In the genomic region with DNA sequence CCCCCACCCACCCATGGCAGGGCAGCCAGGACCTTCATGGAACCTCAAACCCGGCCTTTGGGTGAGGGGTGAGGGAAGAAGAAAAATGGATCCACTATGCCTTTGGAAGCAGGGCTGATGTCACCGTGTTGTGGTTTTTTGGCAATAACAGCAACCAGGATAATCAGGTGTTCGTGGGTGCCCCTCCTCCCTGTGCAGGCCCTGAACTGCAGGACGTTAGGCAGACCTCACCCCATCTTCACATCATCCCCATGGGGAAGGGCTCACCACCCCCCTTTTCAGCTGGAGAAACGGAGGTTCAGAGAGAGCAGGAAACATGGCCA, we compare ENCODE assay signal across 13 cellular contexts. TPM values are rescaled to one million over a fixed set of nuclear protein-coding genes. Genes with fewer than 3 reads are reported as not detected.
DNase-seq lines count a peak whose midpoint lies in the region; ATAC-seq and TF ChIP-seq lines count a peak whose summit lies in the region.
"Had no signal": no experiment of that assay in that cellular context is flagged by ENCODE, and none has a peak within 500 bp of the region (broad histone marks: within the 10 kb centered on the region; RNA-seq: fewer than 3 reads in every experiment).

No MANE protein-coding gene starts in this region.

- H2AFZ ChIP-seq in parathyroid adenoma: no peak overlapping the region

- DNase-seq in heart right ventricle: no peak
- no peak for DNase-seq in Right ventricle myocardium superior
- no peak for DNase-seq in esophagus squamous epithelium (lab: John Stamatoyannopoulos, UW)
- DNase-seq in effector CD4-positive, alpha-beta T cell: no peak
- no peak for DNase-seq in stimulated activated CD4-positive, alpha-beta T cell treated with anti-CD3 and anti-CD28 coated beads, Interleukin-15, amount 100 ng/mL, for 24 hours
- DNase-seq: activated CD4-positive, alpha-beta T cell treated with anti-CD3 and anti-CD28 coated beads, Interleukin-2, amount 50 U/mL, for 1 hour; CD8-positive, alpha-beta memory T cell; GF-D8; NCI-H524 treated with DMSO at 0.1 percent for 48 hours had no signal

- no peak for TF ChIP-seq POLR2A in esophagus squamous epithelium (IDR thresholded peaks at IDR 0.05)

- ATAC-seq in heart right ventricle (no peak), Right ventricle myocardium superior (ENCODE audit: poor library complexity) (no peak), HG03159 (IDR thresholded peaks at IDR 0.05; ENCODE audit: unreplicated experiment) (no peak), GM18870 (IDR thresholded peaks at IDR 0.05; ENCODE audit: unreplicated experiment) (no peak)

- H3K9me3 ChIP-seq in heart right ventricle (no peaks in the 10 kb centered on the region), esophagus squamous epithelium (no peaks in the 10 kb centered on the region), parathyroid adenoma (ENCODE audit: control insufficient read depth, low read length) (no peaks in the 10 kb centered on the region)

- intact Hi-C loops in heart right ventricle (cut with DNase I) (loop anchor here in 7 of 10 donors (2.0 to 5.0 kb wide), 5 partner anchors 36 to 59 kb away; a partner anchor contains a TSS), Right ventricle myocardium superior (cut with DNase I) (loop anchor here (5.0 kb wide), 1 partner anchor 56 kb away; no protein-coding TSS in a partner anchor), esophagus squamous epithelium (cut with DNase I) (no loop called here)

- no peak overlapping the region for H3K9ac ChIP-seq in parathyroid adenoma

- H3K4me2 ChIP-seq in parathyroid adenoma (ENCODE audit: low read length): no peak overlapping the region

- H3K79me2 ChIP-seq in parathyroid adenoma: no peaks in the 10 kb centered on the region

- H3K36me3 ChIP-seq in heart right ventricle (peaks cover 0 to 15% (median 0%) of the 10 kb centered on the region in 9 donors), esophagus squamous epithelium (peaks cover 0 to 9% (median 0%) of the 10 kb centered on the region in 3 donors), parathyroid adenoma (ENCODE audit: control insufficient read depth, insufficient read depth, low read length) (no peaks in the 10 kb centered on the region)

- H3K27ac ChIP-seq in heart right ventricle (peak overlapping the region in 8 of 10 donors; percentile 57 to 85 (median 70)), esophagus squamous epithelium (peak overlapping the region in 3 of 4 donors; percentile 68 to 69 (median 68)), parathyroid adenoma (no peak overlapping the region)

- H3K27me3 ChIP-seq in heart right ventricle (no peaks in the 10 kb centered on the region), esophagus squamous epithelium (no peaks in the 10 kb centered on the region), parathyroid adenoma (ENCODE audit: control insufficient read depth, insufficient read depth, low read length) (no peaks in the 10 kb centered on the region)

- peak in 1 of 9 donors; percentile 35 for TF ChIP-seq CTCF in heart right ventricle (IDR thresholded peaks at IDR 0.05)
- TF ChIP-seq CTCF in esophagus squamous epithelium (IDR thresholded peaks at IDR 0.05): no peak
- TF ChIP-seq CTCF in parathyroid adenoma (IDR thresholded peaks at IDR 0.05): peak; percentile 38

- whole genome bisulfite sequencing in heart right ventricle, 2 donors: 39 to 60% methylated on average over 5 of the region's 5 CpGs
- WGBS in esophagus squamous epithelium, 2 donors: 19% methylated on average over 3 of the region's 5 CpGs; no CpG with 5 or more reads in 1 of the 2 donors

- H3K4me1 ChIP-seq in heart right ventricle: peaks cover 15 to 40% (median 28%) of the 10 kb centered on the region in 9 donors
- H3K4me1 ChIP-seq in esophagus squamous epithelium: peaks cover 11 to 32% (median 26%) of the 10 kb centered on the region in 3 donors
- no peaks in the 10 kb centered on the region for H3K4me1 ChIP-seq in parathyroid adenoma

- H3K4me3 ChIP-seq in heart right ventricle (peak overlapping the region in 1 of 10 donors; percentile 28), esophagus squamous epithelium (no peak overlapping the region), parathyroid adenoma (ENCODE audit: low read depth, low read length) (no peak overlapping the region)

RNA-seq across cellular contexts. Expression of a gene that starts 3.6 kb away (rescaled TPM):
- total RNA-seq in heart right ventricle (1 to 10 TPM in 1 of 10 donors, under 1 TPM in 6, not detected in 3; 0.14 to 1.2 (median 0.29) TPM), Right ventricle myocardium superior (0.54 TPM), esophagus squamous epithelium (under 1 TPM in 1 of 4 donors, not detected in 3; 0.19 TPM)
- polyA plus RNA-seq in heart right ventricle: under 1 TPM; 0.45 to 0.80 TPM
- total RNA-seq: H9 had no signal

RNA-seq across cellular contexts. Expression of a gene that starts 41.0 kb away (rescaled TPM):
- total RNA-seq in heart right ventricle (10 to 100 TPM in 9 of 10 donors, 1 to 10 TPM in 1; 9.9 to 23.9 (median 14.1) TPM), Right ventricle myocardium superior (11.9 TPM), esophagus squamous epithelium (10 to 100 TPM; 27.2 to 37.3 (median 29.9) TPM)
- polyA plus RNA-seq in heart right ventricle: 10 to 100 TPM; 13.7 to 15.0 TPM
